Comparison of ENCODE assay signal across 9 cellular contexts in the genomic region with DNA sequence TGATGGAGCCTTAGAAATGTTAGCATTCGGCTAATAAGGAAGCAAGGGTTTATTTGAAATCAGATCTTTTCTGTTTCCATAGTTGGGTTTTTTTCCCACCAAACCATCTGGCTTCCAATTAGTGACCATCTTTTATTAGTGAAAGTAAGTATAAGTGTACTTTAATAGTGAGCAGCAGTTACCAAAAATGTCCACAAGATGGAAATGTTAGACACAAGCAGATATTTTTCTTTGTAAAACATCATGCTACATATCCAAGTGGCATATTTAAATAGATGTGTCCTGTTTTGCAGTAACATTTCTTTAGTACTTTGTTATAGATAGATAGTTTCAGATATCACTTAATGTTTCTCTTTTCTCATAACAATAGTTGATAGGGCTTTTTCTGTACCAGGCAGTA. TPM values are rescaled to one million over a fixed set of nuclear protein-coding genes. Genes with fewer than 3 reads are reported as not detected.
A peak's percentile ranks its signal among the peaks of the same experiment; 100 is the strongest.
DNase-seq lines count a peak whose midpoint lies in the region; ATAC-seq and TF ChIP-seq lines count a peak whose summit lies in the region.
"Had no signal": no experiment of that assay in that cellular context is flagged by ENCODE, and none has a peak within 500 bp of the region (broad histone marks: within the 10 kb centered on the region; RNA-seq: fewer than 3 reads in every experiment).

No MANE protein-coding gene starts in this region.

- H3K4me3 ChIP-seq in AG09309 (ENCODE audit: control insufficient read depth, low read depth, low read length), result no peak overlapping the region
- no peak overlapping the region for H3K4me3 ChIP-seq in Panc1 (ENCODE audit: low read depth in 2 of 2, low read length in 2 of 2)
- H3K4me3 ChIP-seq in fibroblast of pulmonary artery (replicated peaks; ENCODE audit: low read depth, low read length), result no peak overlapping the region

- H3K9me3 ChIP-seq in Panc1 (ENCODE audit: control insufficient read depth, insufficient read depth, low read depth, low read length), result no peaks in the 10 kb centered on the region

- BruUV-seq in Panc1 (replicated peaks; lab: Mats Ljungman, UMichigan), result no TSS peak

- H3K27me3 Mint-ChIP-seq in activated CD4-positive, alpha-beta memory T cell treated with anti-CD3 and anti-CD28 coated beads for 36 hours, result no peaks in the 10 kb centered on the region

- DNase-seq in AG09309 (ENCODE audit: low read depth), result peak; percentile 53
- no peak for DNase-seq in Panc1 (ENCODE audit: low read depth, low spot score)
- peak; percentile 87 for DNase-seq in fibroblast of pulmonary artery (ENCODE audit: low read depth)
- peak; percentile 32 for DNase-seq in smooth muscle cell of the brain vasculature (ENCODE audit: low read depth, low spot score)
- no peak for DNase-seq in NCI-H1105 treated with DMSO at 0.1 percent for 48 hours (lab: John Stamatoyannopoulos, UW)
- no peak for DNase-seq in activated CD4-positive, alpha-beta memory T cell treated with anti-CD3 and anti-CD28 coated beads for 36 hours

- H3K9me3 Mint-ChIP-seq in activated CD4-positive, alpha-beta memory T cell treated with anti-CD3 and anti-CD28 coated beads for 36 hours, result no peaks in the 10 kb centered on the region

- TF ChIP-seq CTCF in AG09309 (IDR thresholded peaks at IDR 0.05; ENCODE audit: control insufficient read depth, insufficient read depth, low read depth, low read length, missing control alignments) (peak; percentile 52), Panc1 (IDR thresholded peaks at IDR 0.05) (peak; percentile 61; the same call in 1 of the 2 replicates), fibroblast of pulmonary artery (IDR thresholded peaks at IDR 0.05; ENCODE audit: low read length, missing control alignments) (peak; percentile 76)

- H3K27me3 ChIP-seq in Panc1 (ENCODE audit: control insufficient read depth, insufficient read depth, low read length), result no peaks in the 10 kb centered on the region

- POLR2A ChIA-PET in Panc1 (lab: Charles Lee), result no interaction called here
- POLR2A ChIA-PET in activated CD4-positive, alpha-beta memory T cell treated with anti-CD3 and anti-CD28 coated beads for 36 hours (lab: Charles Lee), result no interaction called here

- peaks cover 21% of the 10 kb centered on the region for H3K4me1 Mint-ChIP-seq in activated CD4-positive, alpha-beta memory T cell treated with anti-CD3 and anti-CD28 coated beads for 36 hours (ENCODE audit: low read depth)

- H3K36me3 Mint-ChIP-seq in activated CD4-positive, alpha-beta memory T cell treated with anti-CD3 and anti-CD28 coated beads for 36 hours, result peaks cover 36% of the 10 kb centered on the region

- intact Hi-C loops in Panc1 (cut with micrococcal nuclease; ENCODE audit: unreplicated experiment), result loop anchor here (5.0 kb wide), 1 partner anchor 184 kb away; no protein-coding TSS in a partner anchor
- intact Hi-C loops in activated CD4-positive, alpha-beta memory T cell treated with anti-CD3 and anti-CD28 coated beads for 36 hours (cut with micrococcal nuclease), result no loop called here

- no peak overlapping the region for H3K27ac ChIP-seq in Panc1 (ENCODE audit: low read length)

- no peak overlapping the region for H3K4me3 Mint-ChIP-seq in activated CD4-positive, alpha-beta memory T cell treated with anti-CD3 and anti-CD28 coated beads for 36 hours

- ATAC-seq in GM18909 (IDR thresholded peaks at IDR 0.05; ENCODE audit: poor library complexity, unreplicated experiment), result peak; percentile 42
- peak; percentile 80 for ATAC-seq in Panc1
- no peak for ATAC-seq in HG03432 (IDR thresholded peaks at IDR 0.05; ENCODE audit: unreplicated experiment)

- H3K36me3 ChIP-seq in Panc1 (ENCODE audit: control insufficient read depth, insufficient read depth, low read length), result peaks cover 6% of the 10 kb centered on the region

- no peaks in the 10 kb centered on the region for H3K4me1 ChIP-seq in Panc1 (ENCODE audit: control insufficient read depth, insufficient read depth, low read length)

- H3K27ac Mint-ChIP-seq in activated CD4-positive, alpha-beta memory T cell treated with anti-CD3 and anti-CD28 coated beads for 36 hours, result no peak overlapping the region

- CTCF ChIA-PET in Panc1 (lab: Charles Lee), result no interaction called here
- CTCF ChIA-PET in activated CD4-positive, alpha-beta memory T cell treated with anti-CD3 and anti-CD28 coated beads for 36 hours (lab: Charles Lee), result interaction anchor here (0.6 to 6.1 kb wide), 3 partner anchors 31 to 252 kb away, joined by 3 to 45 read pairs (median 9); no protein-coding TSS in a partner anchor

- in situ Hi-C loops in Panc1 (cut with HindIII; ENCODE audit: low pct_unique_long_range_greater_than_20kb, low sequenced_read_pairs), result no loop called here

RNA-seq across cellular contexts. Expression of gene YEATS4, which starts 28.8 kb away (rescaled TPM):
- total RNA-seq in Panc1 (2021; ENCODE audit: unreplicated experiment), result 20.9 TPM
- polyA plus RNA-seq in Panc1 (2012; ENCODE audit: insufficient read length), result 9.8 TPM
- total RNA-seq in activated CD4-positive, alpha-beta memory T cell treated with anti-CD3 and anti-CD28 coated beads for 36 hours, result 10 to 100 TPM; 50.4 to 50.6 TPM

RNA-seq across cellular contexts. Expression of gene LYZ, which starts 40.2 kb away (rescaled TPM):
- total RNA-seq in Panc1 (2021; ENCODE audit: unreplicated experiment), result 1.1 TPM
- not detected for polyA plus RNA-seq in Panc1 (2012; ENCODE audit: insufficient read length)
- not detected for total RNA-seq in activated CD4-positive, alpha-beta memory T cell treated with anti-CD3 and anti-CD28 coated beads for 36 hours
- total RNA-seq: H1 had no signal
- polyA plus RNA-seq: H1 had no signal

Comparison
In these comparisons a context has a peak if more than half of its experiments do, and no peak if none do; other contexts are left out.
1. DNase-seq: peak in AG09309 (single experiment), fibroblast of pulmonary artery (single experiment) and smooth muscle cell of the brain vasculature (single experiment); none in Panc1 (single experiment), NCI-H1105 treated with DMSO at 0.1 percent for 48 hours (single experiment) and activated CD4-positive, alpha-beta memory T cell treated with anti-CD3 and anti-CD28 coated beads for 36 hours (single experiment).
2. Peak in every context shown above with its lines, with median percentiles within 50 percentile points of each other: CTCF ChIP-seq.